In genomic region chr5:108381955-108382783, GRCh38 we compare ENCODE assay signal across 1 cellular context.
TF ChIP-seq lines count a peak whose summit lies in the region.

Gene FBXL17 (minus strand): TSS chr5:108382098.

TF ChIP-seq in HepG2, 621 proteins besides CTCF, POLR2A, EP300 and RAD21 (continued from another document and continues in another):
- TF ChIP-seq ZHX2 (IDR thresholded peaks at IDR 0.05; ENCODE audit: low read depth) (peak; percentile 74; the same call in 1 of the 2 replicates), ZHX2 (CRISPR knock-in tag; IDR thresholded peaks at IDR 0.05; ENCODE audit: borderline replicate concordance) (peak; percentile 88), MAZ (IDR thresholded peaks at IDR 0.05; ENCODE audit: borderline replicate concordance, low read depth, low read length) (peak; percentile 29; the same call in 1 of the 2 replicates), MAZ (CRISPR knock-in tag; IDR thresholded peaks at IDR 0.05; ENCODE audit: low read depth) (peak; percentile 72), ZBTB3 (CRISPR knock-in tag; IDR thresholded peaks at IDR 0.05; ENCODE audit: borderline replicate concordance, low read depth) (no peak), ZNF232 (CRISPR knock-in tag; IDR thresholded peaks at IDR 0.05; ENCODE audit: borderline replicate concordance) (peak; percentile 96; the same call in 1 of the 2 replicates), PHF20 (CRISPR knock-in tag; IDR thresholded peaks at IDR 0.05) (peak; percentile 83), NR2F6 (IDR thresholded peaks at IDR 0.05) (no peak), NR2F6 (CRISPR knock-in tag; IDR thresholded peaks at IDR 0.05) (peak; percentile 49; the same call in 1 of the 2 replicates), GLI4 (CRISPR knock-in tag; IDR thresholded peaks at IDR 0.05; ENCODE audit: borderline replicate concordance) (no peak; the same call in none of the 2 replicates), CREB1 (IDR thresholded peaks at IDR 0.05) (peak; percentile 81), CREB1 (CRISPR knock-in tag; IDR thresholded peaks at IDR 0.05) (peak; percentile 73), ZNF44 (CRISPR knock-in tag; IDR thresholded peaks at IDR 0.05) (peak; percentile 47; the same call in 1 of the 2 replicates), KLF13 (CRISPR knock-in tag; IDR thresholded peaks at IDR 0.05) (0 out of 2 replicates have a peak, but pooled peaks have one; percentile 44), ZNF512 (CRISPR knock-in tag; IDR thresholded peaks at IDR 0.05) (no peak), ZBTB2 (CRISPR knock-in tag; IDR thresholded peaks at IDR 0.05; ENCODE audit: low read depth) (peak; percentile 74), ZNF550 (CRISPR knock-in tag; IDR thresholded peaks at IDR 0.05; ENCODE audit: borderline replicate concordance) (no peak), NFYC (CRISPR knock-in tag; IDR thresholded peaks at IDR 0.05) (peak; percentile 82), RORA (CRISPR knock-in tag; IDR thresholded peaks at IDR 0.05) (no peak), HMGXB4 (CRISPR knock-in tag; IDR thresholded peaks at IDR 0.05; ENCODE audit: borderline replicate concordance in 1 of 2, low read depth in 1 of 2) (peak in 1 of 2 experiments; percentile 62; a peak in 2 of 4 replicates), KIAA2018 (CRISPR knock-in tag; IDR thresholded peaks at IDR 0.05; ENCODE audit: borderline replicate concordance) (no peak), ZFP90 (CRISPR knock-in tag; IDR thresholded peaks at IDR 0.05; ENCODE audit: borderline replicate concordance) (peak; percentile 97), ZBTB7B (CRISPR knock-in tag; IDR thresholded peaks at IDR 0.05) (0 out of 2 replicates have a peak, but pooled peaks have one; percentile 3), SAP130 (CRISPR knock-in tag; IDR thresholded peaks at IDR 0.05; ENCODE audit: low read depth) (peak; percentile 86), NONO (IDR thresholded peaks at IDR 0.05) (no peak), NONO (CRISPR knock-in tag; conservative IDR thresholded peaks at IDR 0.05) (peak; percentile 75), SNRNP70 (IDR thresholded peaks at IDR 0.05; ENCODE audit: low read depth, low read length) (no peak), ZSCAN25 (CRISPR knock-in tag; IDR thresholded peaks at IDR 0.05) (peak; percentile 79), GMEB2 (CRISPR knock-in tag; IDR thresholded peaks at IDR 0.05; ENCODE audit: low read depth) (no peak), ZNF552 (CRISPR knock-in tag; IDR thresholded peaks at IDR 0.05; ENCODE audit: borderline replicate concordance) (0 out of 2 replicates have a peak, but pooled peaks have one; percentile 92), ZNF816 (CRISPR knock-in tag; IDR thresholded peaks at IDR 0.05; ENCODE audit: borderline replicate concordance) (0 out of 2 replicates have a peak, but pooled peaks have one; percentile 44), ZNF773 (CRISPR knock-in tag; IDR thresholded peaks at IDR 0.05; ENCODE audit: borderline replicate concordance) (no peak), SMAD1 (CRISPR knock-in tag; IDR thresholded peaks at IDR 0.05; ENCODE audit: borderline replicate concordance, low read depth) (no peak; the same call in 1 of the 2 replicates), FOXP1 (IDR thresholded peaks at IDR 0.05) (no peak), FOXP1 (CRISPR knock-in tag; IDR thresholded peaks at IDR 0.05) (peak; percentile 34; the same call in 1 of the 2 replicates), ZNF629 (CRISPR knock-in tag; conservative IDR thresholded peaks at IDR 0.05) (0 out of 2 replicates have a peak, but pooled peaks have one; percentile 50), JUND (CRISPR knock-in tag; IDR thresholded peaks at IDR 0.05) (no peak)
